In the genomic region with DNA sequence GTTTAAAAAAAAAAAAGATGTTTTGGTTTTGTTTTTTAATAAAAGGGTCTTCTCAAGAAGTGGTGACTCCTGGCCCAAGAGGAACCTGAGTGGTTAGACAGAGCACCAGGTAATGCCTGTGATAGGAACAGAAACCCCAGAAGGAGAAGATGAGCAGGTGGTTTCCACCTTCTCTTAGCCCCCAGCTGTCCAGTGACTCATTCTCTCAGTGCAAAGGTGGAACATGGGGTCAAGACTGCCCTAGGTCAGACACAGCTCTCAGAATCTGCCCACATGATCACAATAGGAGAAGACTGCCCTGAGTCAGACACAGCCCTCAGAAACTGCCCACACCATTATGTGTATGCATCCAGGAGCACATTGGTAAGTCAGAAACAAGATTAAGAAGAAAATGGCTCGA, we compare ENCODE assay signal across 9 cellular contexts.
DNase-seq lines count a peak whose midpoint lies in the region; ATAC-seq and TF ChIP-seq lines count a peak whose summit lies in the region.
"Had no signal": no experiment of that assay in that cellular context is flagged by ENCODE, and none has a peak within 500 bp of the region (broad histone marks: within the 10 kb centered on the region; RNA-seq: fewer than 3 reads in every experiment).

No MANE protein-coding gene starts in this region.

- peak; percentile 99 for ATAC-seq in HG02759 (IDR thresholded peaks at IDR 0.05; ENCODE audit: unreplicated experiment)
- ATAC-seq in left lung: no peak

- TF ChIP-seq CTCF in GM10248 (IDR thresholded peaks at IDR 0.05; ENCODE audit: control extremely low read depth, extremely low read depth, low read depth, missing control alignments) (no peak), left lung (IDR thresholded peaks at IDR 0.05) (no peak)

- CTCF ChIA-PET in GM10248 (lab: Yijun Ruan, JAX): interaction anchor here (1.0 kb wide), 1 partner anchor 63 kb away, joined by 4 read pairs; no protein-coding TSS in a partner anchor

- no peaks in the 10 kb centered on the region for H3K9me3 ChIP-seq in left lung

- POLR2A ChIA-PET in GM10248 (lab: Yijun Ruan, JAX): no interaction called here

- H3K27me3 ChIP-seq in left lung: no peaks in the 10 kb centered on the region

- no peaks in the 10 kb centered on the region for H3K36me3 ChIP-seq in left lung

- no peak overlapping the region for H3K4me3 ChIP-seq in left lung
- H3K4me3 ChIP-seq: lung had no signal

- H3K27ac ChIP-seq in left lung: no peak overlapping the region

- peaks cover 0 to 4% of the 10 kb centered on the region in 2 donors for H3K4me1 ChIP-seq in left lung

- intact Hi-C loops in left lung (cut with DNase I): no loop called here

- DNase-seq in GM10248 (ENCODE audit: extremely low spot score) (peak; percentile 81), GM19238 (ENCODE audit: insufficient read length, low spot score) (peak; percentile 25), LHCN-M2 (ENCODE audit: low read depth) (peak; percentile 27), NCI-H1092 treated with DMSO at 0.1 percent for 48 hours (lab: John Stamatoyannopoulos, UW) (no peak), GM03348 (ENCODE audit: low spot score) (no peak), NCI-H748 (lab: John Stamatoyannopoulos, UW; ENCODE audit: unreplicated experiment) (no peak), left lung (no peak)

Comparison
In these comparisons a context has a peak if more than half of its experiments do, and no peak if none do; other contexts are left out.
1. DNase-seq: peak in GM10248 (single experiment), GM19238 (single experiment) and LHCN-M2 (single experiment); none in NCI-H1092 treated with DMSO at 0.1 percent for 48 hours (single experiment), GM03348 (single experiment), NCI-H748 (single experiment) and left lung (0 of 2).